Comparison of ENCODE assay signal across 15 cellular contexts in genomic region chrX:55486736-55487135, GRCh38. TPM values are rescaled to one million over a fixed set of nuclear protein-coding genes. Genes with fewer than 3 reads are reported as not detected.
DNase-seq lines count a peak whose midpoint lies in the region; TF ChIP-seq lines count a peak whose summit lies in the region.
"Had no signal": no experiment of that assay in that cellular context is flagged by ENCODE, and none has a peak within 500 bp of the region (broad histone marks: within the 10 kb centered on the region; RNA-seq: fewer than 3 reads in every experiment).

No MANE protein-coding gene starts in this region.

- DNase-seq in EH (ENCODE audit: low read depth) (peak; percentile 37), NCI-H2196 treated with DMSO at 0.1 percent for 48 hours (lab: John Stamatoyannopoulos, UW; ENCODE audit: unreplicated experiment) (peak; percentile 31), epithelial cell of esophagus (ENCODE audit: low read depth) (peak; percentile 52), pons (ENCODE audit: low spot score) (peak; percentile 95), T-helper 9 cell (no peak), MV-4-11 (lab: John Stamatoyannopoulos, UW) (no peak), cerebellum (ENCODE audit: low spot score) (no peak), COLO829 (ENCODE audit: low spot score) (no peak)
- DNase-seq: DMS79 treated with DMSO at 0.1 percent for 48 hours; esophagus squamous epithelium; NCI-H1694 treated with DMSO at 0.1 percent for 48 hours; SHP77; stimulated activated CD4-positive, alpha-beta T cell treated with anti-CD3 and anti-CD28 coated beads, Interleukin-1b, Interleukin-23, amount 100 ng/mL, for 48 hours had no signal

- no peak for TF ChIP-seq CTCF in epithelial cell of esophagus (IDR thresholded peaks at IDR 0.05; ENCODE audit: insufficient read depth, low read depth, low read length, missing control alignments)

- no peak overlapping the region for H3K4me3 ChIP-seq in epithelial cell of esophagus (ENCODE audit: low read length)
- H3K4me3 ChIP-seq: esophagus squamous epithelium, GM12878, prostate gland had no signal

RNA-seq across cellular contexts. Expression of gene USP51, which starts 2.9 kb away (rescaled TPM):
- 7.5 TPM for total RNA-seq in cerebellum

RNA-seq across cellular contexts. Expression of gene MAGEH1, which starts 34.8 kb away (rescaled TPM):
- 45.6 TPM for total RNA-seq in cerebellum

Comparison
In these comparisons a context has a peak if more than half of its experiments do, and no peak if none do; other contexts are left out.
1. DNase-seq: peak in EH (single experiment), NCI-H2196 treated with DMSO at 0.1 percent for 48 hours (single experiment), epithelial cell of esophagus (single experiment) and pons (single experiment); none in T-helper 9 cell (single experiment), MV-4-11 (single experiment), cerebellum (single experiment) and COLO829 (single experiment).